ENCODE assay signal across 7 cellular contexts in the genomic region with DNA sequence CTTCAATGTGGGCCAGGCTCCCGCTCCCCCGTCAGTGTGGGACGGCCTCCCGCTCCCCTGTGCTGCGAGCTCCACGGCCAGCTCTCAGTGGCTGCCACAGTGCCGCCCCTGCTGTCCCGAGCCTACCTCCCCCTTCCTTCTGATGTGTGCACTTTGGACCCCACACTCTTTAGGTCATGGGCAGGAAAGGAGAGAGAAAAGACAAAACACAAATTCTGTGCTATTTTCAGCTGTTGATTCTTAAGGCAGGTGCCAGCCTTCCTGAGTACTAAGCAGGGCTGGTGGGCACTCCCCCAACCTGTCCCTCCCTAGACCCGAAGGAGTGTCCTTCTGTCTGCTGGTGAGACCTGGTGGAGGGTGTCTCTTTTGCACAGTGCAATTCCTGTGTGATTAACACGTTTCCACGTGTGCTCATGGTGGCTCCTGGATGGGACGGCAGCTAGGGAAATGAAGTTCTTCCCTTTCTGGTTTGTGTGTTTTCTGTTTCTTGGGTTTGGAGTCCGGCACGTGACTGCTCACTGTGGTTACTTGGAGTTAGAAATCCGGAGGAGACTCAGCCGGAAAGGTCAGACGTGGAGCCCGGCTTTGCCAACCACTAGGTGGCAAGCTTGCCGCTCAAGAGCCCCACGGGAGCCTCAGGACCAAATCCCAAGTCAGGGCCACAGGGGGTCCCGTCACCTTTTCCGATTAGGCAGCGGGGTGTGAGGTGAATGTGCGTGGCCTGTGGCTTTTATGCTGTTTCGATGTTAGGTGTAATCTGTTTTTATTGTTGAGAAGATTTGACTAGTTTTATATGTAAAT.
A peak's percentile ranks its signal among the peaks of the same experiment; 100 is the strongest.
DNase-seq lines count a peak whose midpoint lies in the region; ATAC-seq and TF ChIP-seq lines count a peak whose summit lies in the region.
"Not testable (repeated sequence)": the region's sequence is repeated elsewhere in the genome, so short reads cannot be mapped to it uniquely, and the experiment has no call there.

No MANE protein-coding gene starts in this region.

- not testable (repeated sequence) for H3K9me3 ChIP-seq in left lung

- intact Hi-C loops in left lung (cut with DNase I), result not testable (repeated sequence)

- H3K4me3 ChIP-seq in epithelial cell of esophagus (ENCODE audit: low read length); left lung; retinal pigment epithelial cell (ENCODE audit: low read length): not testable (repeated sequence)

- peaks cover 0 to 39% of the 10 kb centered on the region in 2 donors for H3K36me3 ChIP-seq in left lung

- H3K27ac ChIP-seq in left lung, result peak overlapping the region; percentile 14 to 71

- TF ChIP-seq CTCF in epithelial cell of esophagus (IDR thresholded peaks at IDR 0.05; ENCODE audit: insufficient read depth, low read depth, low read length, missing control alignments), result peak; percentile 61
- peak; percentile 59 to 65 for TF ChIP-seq CTCF in left lung (IDR thresholded peaks at IDR 0.05)
- TF ChIP-seq CTCF in retinal pigment epithelial cell (conservative IDR thresholded peaks at IDR 0.05; ENCODE audit: low read depth, low read length), result peak; percentile 65

- H3K27me3 ChIP-seq in left lung, result not testable (repeated sequence)

- peaks cover 4 to 41% of the 10 kb centered on the region in 2 donors for H3K4me1 ChIP-seq in left lung

- ATAC-seq in left lung, result peak; percentile 93

- DNase-seq in GM03348 (ENCODE audit: low spot score), result peak; percentile 64
- peak; percentile 25 for DNase-seq in HT-29 (ENCODE audit: low spot score)
- peak; percentile 48 for DNase-seq in RKO (ENCODE audit: low spot score)
- DNase-seq in activated T-helper 9 cell treated with anti-CD3 and anti-CD28 coated beads, Interleukin-2, amount 50 U/mL, for 16 hours (ENCODE audit: low read depth), result peak; percentile 19
- peak; percentile 29 for DNase-seq in epithelial cell of esophagus (ENCODE audit: low read depth)
- peak in 1 of 2 donors; percentile 83 for DNase-seq in left lung
- peak; percentile 19 for DNase-seq in retinal pigment epithelial cell (ENCODE audit: low read depth)
